ENCODE assay signal across 8 cellular contexts in genomic region chr4:182938213-182938645, GRCh38. TPM values are rescaled to one million over a fixed set of nuclear protein-coding genes. Genes with fewer than 3 reads are reported as not detected.
DNase-seq lines count a peak whose midpoint lies in the region; ATAC-seq and TF ChIP-seq lines count a peak whose summit lies in the region.

No MANE protein-coding gene starts in this region.

- H3K27me3 ChIP-seq in endodermal cell (ENCODE audit: control insufficient read depth, insufficient read depth, low read length, poor library complexity, severe bottlenecking) = peaks cover 6% of the 10 kb centered on the region

- H3K9me3 ChIP-seq in endodermal cell (ENCODE audit: control insufficient read depth, low read length) = no peaks in the 10 kb centered on the region

- H3K27ac Mint-ChIP-seq in endodermal cell = no peak overlapping the region
- no peak overlapping the region for H3K27ac Mint-ChIP-seq in naive B cell
- no peak overlapping the region for H3K27ac Mint-ChIP-seq in stimulated activated naive B cell treated with anti-CD40 and anti-IgM and Interleukin-4, amounts not matched to agents 10 μg/mL and 1 μg/mL and 100 μg/mL, for 72 hours

- H3K4me3 Mint-ChIP-seq in endodermal cell = no peak overlapping the region
- no peak overlapping the region for H3K4me3 Mint-ChIP-seq in naive B cell
- H3K4me3 Mint-ChIP-seq in stimulated activated naive B cell treated with anti-CD40 and anti-IgM and Interleukin-4, amounts not matched to agents 10 μg/mL and 1 μg/mL and 100 μg/mL, for 72 hours = no peak overlapping the region

- H3K9ac ChIP-seq in endodermal cell (ENCODE audit: extremely low read depth, low read length, poor library complexity, severe bottlenecking) = no peak overlapping the region

- 23 to 25% methylated on average over 5 to 14 of the region's 14 CpGs for WGBS in endodermal cell (ENCODE audit: insufficient coverage in 1 of 2, insufficient read length in 1 of 2), 2 experiments

- peaks cover 3% of the 10 kb centered on the region for H3K9me3 Mint-ChIP-seq in endodermal cell
- H3K9me3 Mint-ChIP-seq in naive B cell = peaks cover 0 to 2% (median 0%) of the 10 kb centered on the region in 7 donors
- no peaks in the 10 kb centered on the region for H3K9me3 Mint-ChIP-seq in stimulated activated naive B cell treated with anti-CD40 and anti-IgM and Interleukin-4, amounts not matched to agents 10 μg/mL and 1 μg/mL and 100 μg/mL, for 72 hours

- TF ChIP-seq CTCF in endodermal cell (conservative IDR thresholded peaks at IDR 0.05) = peak; percentile 96

- DNase-seq in CD1c-positive myeloid dendritic cell (ENCODE audit: extremely low spot score) (peak; percentile 70), NCI-H82 (lab: John Stamatoyannopoulos, UW) (peak; percentile 58), endodermal cell (peak; percentile 96), naive B cell (peak; percentile 34)
- DNase-seq in activated CD8-positive, alpha-beta memory T cell treated with anti-CD3 and anti-CD28 coated beads for 24 hours = peak; percentile 86
- peak; percentile 53 for DNase-seq in stimulated activated naive B cell treated with anti-CD40 and anti-IgM and Interleukin-4, amounts not matched to agents 10 μg/mL and 1 μg/mL and 100 μg/mL, for 72 hours

- H3K4me1 Mint-ChIP-seq in endodermal cell = no peaks in the 10 kb centered on the region
- peaks cover 0 to 3% (median 0%) of the 10 kb centered on the region in 3 donors for H3K4me1 Mint-ChIP-seq in naive B cell
- peaks cover 0 to 7% of the 10 kb centered on the region in 2 donors for H3K4me1 Mint-ChIP-seq in stimulated activated naive B cell treated with anti-CD40 and anti-IgM and Interleukin-4, amounts not matched to agents 10 μg/mL and 1 μg/mL and 100 μg/mL, for 72 hours

- no peak overlapping the region for H3K27ac ChIP-seq in endodermal cell (ENCODE audit: low read depth, low read length)

- H3K27me3 Mint-ChIP-seq in endodermal cell (ENCODE audit: insufficient read depth) (peaks cover 11% of the 10 kb centered on the region), naive B cell (peaks cover 44 to 45% (median 44%) of the 10 kb centered on the region in 3 donors)
- H3K27me3 Mint-ChIP-seq in stimulated activated naive B cell treated with anti-CD40 and anti-IgM and Interleukin-4, amounts not matched to agents 10 μg/mL and 1 μg/mL and 100 μg/mL, for 72 hours = peaks cover 29 to 48% of the 10 kb centered on the region in 2 donors

- H3K4me3 ChIP-seq in endodermal cell (ENCODE audit: low read length) = no peak overlapping the region

- H3K4me1 ChIP-seq in endodermal cell (ENCODE audit: control insufficient read depth, insufficient read depth, low read length) = no peaks in the 10 kb centered on the region

- no peaks in the 10 kb centered on the region for H3K36me3 Mint-ChIP-seq in endodermal cell (ENCODE audit: low read depth)
- H3K36me3 Mint-ChIP-seq in naive B cell = no peaks in the 10 kb centered on the region
- H3K36me3 Mint-ChIP-seq in stimulated activated naive B cell treated with anti-CD40 and anti-IgM and Interleukin-4, amounts not matched to agents 10 μg/mL and 1 μg/mL and 100 μg/mL, for 72 hours = no peaks in the 10 kb centered on the region

- no peaks in the 10 kb centered on the region for H3K36me3 ChIP-seq in endodermal cell (ENCODE audit: control insufficient read depth, insufficient read depth, low read length)

- ATAC-seq in GM19043 (IDR thresholded peaks at IDR 0.05; ENCODE audit: low read depth, unreplicated experiment) (peak; percentile 99), HG03139 (IDR thresholded peaks at IDR 0.05; ENCODE audit: unreplicated experiment) (peak; percentile 98), naive B cell (ENCODE audit: low read depth in 2 of 2) (peak; percentile 76 to 86)
- peak; percentile 95 to 98 for ATAC-seq in stimulated activated naive B cell treated with anti-CD40 and anti-IgM and Interleukin-4, amounts not matched to agents 10 μg/mL and 1 μg/mL and 100 μg/mL, for 72 hours (replicated peaks)

RNA-seq across cellular contexts. Expression of gene DCTD, which starts 21.0 kb away (rescaled TPM):
- total RNA-seq in endodermal cell = 100 to 1,000 TPM; 104 to 111 TPM
- 80.2 TPM for polyA plus RNA-seq in endodermal cell (2013, experiment 1 of 2)
- polyA plus RNA-seq in endodermal cell (2013, experiment 2 of 2) = 68.5 TPM
- polyA plus RNA-seq in naive B cell (ENCODE audit: low read depth in 6 of 6) = 100 to 1,000 TPM in 3 of 6 donors, 10 to 100 TPM in 3; 84.2 to 141 (median 97.0) TPM

Comparison
In these comparisons a context has a peak if more than half of its experiments do, and no peak if none do; other contexts are left out.
1. DNase-seq: peak in every context shown above with its lines; median percentile 96 in endodermal cell; 86 in activated CD8-positive, alpha-beta memory T cell treated with anti-CD3 and anti-CD28 coated beads for 24 hours; 70 in CD1c-positive myeloid dendritic cell; 58 in NCI-H82; 53 in stimulated activated naive B cell treated with anti-CD40 and anti-IgM and Interleukin-4, amounts not matched to agents 10 μg/mL and 1 μg/mL and 100 μg/mL, for 72 hours; 34 in naive B cell.